8 cellular contexts compared by ENCODE assay signal in the genomic region with DNA sequence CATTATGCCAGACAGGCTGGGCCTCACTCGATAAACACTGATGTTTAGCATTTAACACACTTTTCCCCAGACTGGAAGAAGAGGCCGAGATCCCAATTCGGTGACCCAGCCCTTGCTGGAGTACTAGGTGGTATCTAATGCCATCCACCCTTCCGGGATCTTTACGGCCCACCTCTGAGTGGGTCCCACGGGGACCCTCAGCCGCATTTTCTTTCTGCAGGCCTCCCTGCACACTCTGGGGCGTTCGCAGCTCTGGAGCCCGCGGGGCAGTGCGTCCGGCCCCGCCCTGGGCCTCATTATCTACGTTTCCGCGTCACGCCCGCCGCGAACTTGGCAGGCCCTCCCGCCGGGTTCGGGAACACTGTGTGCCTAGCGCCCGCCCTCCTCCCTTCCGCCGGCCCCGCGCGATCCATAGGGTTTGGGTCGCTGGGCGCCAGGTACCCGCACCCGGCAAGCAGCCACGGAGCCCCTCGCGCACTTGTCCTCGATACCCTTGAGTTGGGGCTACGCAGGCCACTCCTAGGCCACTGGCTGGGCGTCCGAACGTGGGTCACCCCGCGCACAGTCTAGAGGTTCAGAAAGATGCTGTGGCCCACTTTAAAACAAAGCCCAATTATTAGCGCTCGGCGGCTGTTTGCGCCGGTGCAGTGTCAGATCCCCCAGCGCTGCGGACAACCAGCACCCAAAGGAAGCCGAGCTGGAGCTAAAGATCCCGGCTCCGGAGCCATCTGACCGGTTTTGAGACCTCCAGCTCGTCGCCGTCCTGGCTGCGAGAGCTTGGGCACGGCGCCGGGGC. TPM values are rescaled to one million over a fixed set of nuclear protein-coding genes. Genes with fewer than 3 reads are reported as not detected.
DNase-seq lines count a peak whose midpoint lies in the region; ATAC-seq, FAIRE-seq and TF ChIP-seq lines count a peak whose summit lies in the region.

No MANE protein-coding gene starts in this region.

- H3K9me3 ChIP-seq in heart left ventricle, result no peaks in the 10 kb centered on the region
- no peaks in the 10 kb centered on the region for H3K9me3 ChIP-seq in pancreas
- peaks cover 1% of the 10 kb centered on the region for H3K9me3 ChIP-seq in thymus (ENCODE audit: control insufficient read depth)

- peaks cover 0 to 3% (median 0%) of the 10 kb centered on the region in 9 donors for H3K36me3 ChIP-seq in heart left ventricle
- H3K36me3 ChIP-seq in pancreas, result no peaks in the 10 kb centered on the region
- H3K36me3 ChIP-seq in thymus (ENCODE audit: control insufficient read depth, insufficient read depth), result no peaks in the 10 kb centered on the region

- peaks cover 5% of the 10 kb centered on the region for H3K9me3 Mint-ChIP-seq in activated naive CD8-positive, alpha-beta T cell treated with anti-CD3 and anti-CD28 coated beads for 36 hours

- peak in 1 of 2 donors; percentile 79 for TF ChIP-seq POLR2A in heart left ventricle (IDR thresholded peaks at IDR 0.05)

- H3K27me3 Mint-ChIP-seq in activated naive CD8-positive, alpha-beta T cell treated with anti-CD3 and anti-CD28 coated beads for 36 hours, result no peaks in the 10 kb centered on the region

- TF ChIP-seq CTCF in heart left ventricle (IDR thresholded peaks at IDR 0.05), result no peak
- TF ChIP-seq CTCF in pancreas (IDR thresholded peaks at IDR 0.05), result no peak

- H3K4me3 ChIP-seq in heart left ventricle (peak overlapping the region; percentile 36 to 95 (median 76)), pancreas (peak overlapping the region; percentile 55 to 89 (median 72)), thymus (ENCODE audit: low read length) (peak overlapping the region; percentile 49)

- 0 to 2% (median 1%) methylated on average over 36 to 63 of the region's 63 CpGs for WGBS in heart left ventricle, 4 donors
- WGBS in pancreas, 2 donors, result 1% methylated on average over 60 to 63 of the region's 63 CpGs
- WGBS in thymus, result 3% methylated on average over 63 of the region's 63 CpGs

- H3K4me3 Mint-ChIP-seq in activated naive CD8-positive, alpha-beta T cell treated with anti-CD3 and anti-CD28 coated beads for 36 hours, result peak overlapping the region; percentile 94

- DNase-seq in HCEC 1CT, result peak; percentile 59
- peak; percentile 79 for DNase-seq in activated naive CD8-positive, alpha-beta T cell treated with anti-CD3 and anti-CD28 coated beads for 36 hours
- peak; percentile 91 to 96 (median 96) for DNase-seq in heart left ventricle
- DNase-seq in pancreas, result peak; percentile 75 to 93 (median 86)
- DNase-seq in cortex of kidney (lab: John Stamatoyannopoulos, UW), result no peak

- H3K27me3 ChIP-seq in heart left ventricle (no peaks in the 10 kb centered on the region), pancreas (no peaks in the 10 kb centered on the region), thymus (ENCODE audit: control insufficient read depth, insufficient read depth) (peaks cover 28% of the 10 kb centered on the region)

- peak overlapping the region; percentile 94 to 100 (median 99) for H3K27ac ChIP-seq in heart left ventricle
- H3K27ac ChIP-seq in pancreas, result peak overlapping the region; percentile 91 to 94 (median 93)
- H3K27ac ChIP-seq in thymus (ENCODE audit: low read depth), result peak overlapping the region; percentile 86

- H3K4me1 ChIP-seq in heart left ventricle (peaks cover 8 to 58% (median 35%) of the 10 kb centered on the region in 12 donors), pancreas (peaks cover 0 to 10% (median 6%) of the 10 kb centered on the region in 3 donors), thymus (ENCODE audit: control insufficient read depth, insufficient read depth, low read length) (peaks cover 3% of the 10 kb centered on the region)

- peaks cover 15% of the 10 kb centered on the region for H3K36me3 Mint-ChIP-seq in activated naive CD8-positive, alpha-beta T cell treated with anti-CD3 and anti-CD28 coated beads for 36 hours

- intact Hi-C loops in heart left ventricle (cut with DNase I), result loop anchor here (2.0 to 10.0 kb wide), 12 partner anchors 41 to 201 kb away; partner anchors contain the start of gene CFAP298 (in 1 of the 10)
- intact Hi-C loops in pancreas (cut with DNase I), result loop anchor here in 1 of 3 donors (5.0 kb wide), 1 partner anchor 161 kb away; no protein-coding TSS in a partner anchor

- H3K27ac Mint-ChIP-seq in activated naive CD8-positive, alpha-beta T cell treated with anti-CD3 and anti-CD28 coated beads for 36 hours, result peak overlapping the region; percentile 97

- ATAC-seq in SK-N-SH treated with all-trans-retinoic acid at 6 μM for 48 hours, result peak; percentile 62
- ATAC-seq in heart left ventricle, result peak; percentile 90 to 94 (median 92)
- peak; percentile 84 to 87 (median 86) for ATAC-seq in pancreas
- ATAC-seq in HG03045 (IDR thresholded peaks at IDR 0.05; ENCODE audit: unreplicated experiment), result no peak

- no peak for FAIRE-seq in pancreas (lab: Jason Lieb, UNC)

- H3K4me1 Mint-ChIP-seq in activated naive CD8-positive, alpha-beta T cell treated with anti-CD3 and anti-CD28 coated beads for 36 hours, result peaks cover 36% of the 10 kb centered on the region

TF ChIP-seq in SK-N-SH treated with all-trans-retinoic acid at 6 μM for 48 hours, 23 proteins besides CTCF, POLR2A, EP300 and RAD21:
- TF ChIP-seq CREB5 (CRISPR knock-in tag; IDR thresholded peaks at IDR 0.05; ENCODE audit: low read depth) (no peak), ESRRG (CRISPR knock-in tag; IDR thresholded peaks at IDR 0.05) (no peak), ISL1 (CRISPR knock-in tag; IDR thresholded peaks at IDR 0.05) (no peak), PPARA (CRISPR knock-in tag; IDR thresholded peaks at IDR 0.05; ENCODE audit: borderline replicate concordance) (no peak), ZNF8 (CRISPR knock-in tag; IDR thresholded peaks at IDR 0.05) (no peak), TOX (CRISPR knock-in tag; IDR thresholded peaks at IDR 0.05; ENCODE audit: borderline replicate concordance) (no peak), TCF4 (CRISPR knock-in tag; IDR thresholded peaks at IDR 0.05; ENCODE audit: borderline replicate concordance) (no peak), BACH2 (CRISPR knock-in tag; IDR thresholded peaks at IDR 0.05; ENCODE audit: borderline replicate concordance) (no peak), ZNF565 (CRISPR knock-in tag; conservative IDR thresholded peaks at IDR 0.05; ENCODE audit: low read depth) (no peak), ZNF70 (CRISPR knock-in tag; IDR thresholded peaks at IDR 0.05) (no peak), CSDC2 (CRISPR knock-in tag; IDR thresholded peaks at IDR 0.05) (no peak)
- TF ChIP-seq, protein P1, sequence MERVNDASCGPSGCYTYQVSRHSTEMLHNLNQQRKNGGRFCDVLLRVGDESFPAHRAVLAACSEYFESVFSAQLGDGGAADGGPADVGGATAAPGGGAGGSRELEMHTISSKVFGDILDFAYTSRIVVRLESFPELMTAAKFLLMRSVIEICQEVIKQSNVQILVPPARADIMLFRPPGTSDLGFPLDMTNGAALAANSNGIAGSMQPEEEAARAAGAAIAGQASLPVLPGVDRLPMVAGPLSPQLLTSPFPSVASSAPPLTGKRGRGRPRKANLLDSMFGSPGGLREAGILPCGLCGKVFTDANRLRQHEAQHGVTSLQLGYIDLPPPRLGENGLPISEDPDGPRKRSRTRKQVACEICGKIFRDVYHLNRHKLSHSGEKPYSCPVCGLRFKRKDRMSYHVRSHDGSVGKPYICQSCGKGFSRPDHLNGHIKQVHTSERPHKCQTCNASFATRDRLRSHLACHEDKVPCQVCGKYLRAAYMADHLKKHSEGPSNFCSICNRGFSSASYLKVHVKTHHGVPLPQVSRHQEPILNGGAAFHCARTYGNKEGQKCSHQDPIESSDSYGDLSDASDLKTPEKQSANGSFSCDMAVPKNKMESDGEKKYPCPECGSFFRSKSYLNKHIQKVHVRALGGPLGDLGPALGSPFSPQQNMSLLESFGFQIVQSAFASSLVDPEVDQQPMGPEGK (CRISPR knock-in tag; IDR thresholded peaks at IDR 0.05; ENCODE audit: borderline replicate concordance), result no peak
- TF ChIP-seq, protein P2, sequence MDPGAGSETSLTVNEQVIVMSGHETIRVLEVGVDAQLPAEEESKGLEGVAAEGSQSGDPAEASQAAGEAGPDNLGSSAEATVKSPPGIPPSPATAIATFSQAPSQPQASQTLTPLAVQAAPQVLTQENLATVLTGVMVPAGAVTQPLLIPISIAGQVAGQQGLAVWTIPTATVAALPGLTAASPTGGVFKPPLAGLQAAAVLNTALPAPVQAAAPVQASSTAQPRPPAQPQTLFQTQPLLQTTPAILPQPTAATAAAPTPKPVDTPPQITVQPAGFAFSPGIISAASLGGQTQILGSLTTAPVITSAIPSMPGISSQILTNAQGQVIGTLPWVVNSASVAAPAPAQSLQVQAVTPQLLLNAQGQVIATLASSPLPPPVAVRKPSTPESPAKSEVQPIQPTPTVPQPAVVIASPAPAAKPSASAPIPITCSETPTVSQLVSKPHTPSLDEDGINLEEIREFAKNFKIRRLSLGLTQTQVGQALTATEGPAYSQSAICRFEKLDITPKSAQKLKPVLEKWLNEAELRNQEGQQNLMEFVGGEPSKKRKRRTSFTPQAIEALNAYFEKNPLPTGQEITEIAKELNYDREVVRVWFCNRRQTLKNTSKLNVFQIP (CRISPR knock-in tag; IDR thresholded peaks at IDR 0.05; ENCODE audit: borderline replicate concordance, low read depth), result no peak
TF ChIP-seq in SK-N-SH treated with all-trans-retinoic acid at 6 μM for 48 hours: peak in this region for 0.

RNA-seq across cellular contexts. Expression of gene EVA1C, which starts 0.9 kb away (rescaled TPM):
- 10 to 100 TPM; 10.9 to 12.5 TPM for total RNA-seq in activated naive CD8-positive, alpha-beta T cell treated with anti-CD3 and anti-CD28 coated beads for 36 hours
- 10 to 100 TPM; 10.1 to 44.4 (median 19.7) TPM for total RNA-seq in heart left ventricle
- 10 to 100 TPM; 17.3 to 22.8 TPM for polyA plus RNA-seq in heart left ventricle
- 10 to 100 TPM in 3 of 6 donors, 1 to 10 TPM in 3; 7.9 to 13.4 (median 10.6) TPM for total RNA-seq in pancreas
- polyA plus RNA-seq in pancreas, result 10 to 100 TPM; 20.7 to 35.9 TPM
- 26.2 TPM for polyA plus RNA-seq in thymus

RNA-seq across cellular contexts. Expression of gene URB1, which starts 18.8 kb away (rescaled TPM):
- total RNA-seq in activated naive CD8-positive, alpha-beta T cell treated with anti-CD3 and anti-CD28 coated beads for 36 hours, result 10 to 100 TPM; 35.6 to 38.4 TPM
- total RNA-seq in heart left ventricle (10 to 100 TPM in 6 of 9 donors, 1 to 10 TPM in 3; 6.7 to 26.0 (median 11.5) TPM), pancreas (10 to 100 TPM in 1 of 6 donors, 1 to 10 TPM in 5; 5.9 to 11.0 (median 8.0) TPM)
- polyA plus RNA-seq in heart left ventricle (10 to 100 TPM in 1 of 2 donors, 1 to 10 TPM in 1; 4.6 to 10.3 TPM), pancreas (1 to 10 TPM; 2.9 to 4.7 TPM), thymus (4.2 TPM)
